ENCODE assay signal across 10 cellular contexts in genomic region chr15:78914027-78914764, GRCh38. TPM values are rescaled to one million over a fixed set of nuclear protein-coding genes. Genes with fewer than 3 reads are reported as not detected.
DNase-seq lines count a peak whose midpoint lies in the region; ATAC-seq, FAIRE-seq and TF ChIP-seq lines count a peak whose summit lies in the region.
"Had no signal": no experiment of that assay in that cellular context is flagged by ENCODE, and none has a peak within 500 bp of the region (broad histone marks: within the 10 kb centered on the region; RNA-seq: fewer than 3 reads in every experiment).

No MANE protein-coding gene starts in this region.

- H3K14ac ChIP-seq in H1 (ENCODE audit: insufficient read length), result no peak overlapping the region

- no peak overlapping the region for H2BK12ac ChIP-seq in H1 (ENCODE audit: low read depth, low read length)

- no peak for TF ChIP-seq EP300 in H1 (IDR thresholded peaks at IDR 0.05; ENCODE audit: borderline replicate concordance in 1 of 2, low read depth in 2 of 2, low read length in 2 of 2)

- no peak for TF ChIP-seq POLR2A in H1 (IDR thresholded peaks at IDR 0.05; ENCODE audit: control extremely low read depth in 1 of 2, low read depth in 2 of 2, low read length in 2 of 2)

- H3K27me3 ChIP-seq in AG04450 (ENCODE audit: control insufficient read depth, insufficient read depth, low read length), result no peaks in the 10 kb centered on the region
- no peaks in the 10 kb centered on the region for H3K27me3 ChIP-seq in KMS-11 (ENCODE audit: insufficient read depth, low read depth)
- no peaks in the 10 kb centered on the region for H3K27me3 ChIP-seq in H1 (replicated peaks in 1 of 4; ENCODE audit: control insufficient read depth in 3 of 4, extremely low read depth in 1 of 4, insufficient read depth in 3 of 4, low read length in 3 of 4)

- H3K4me2 ChIP-seq in KMS-11 (no peak overlapping the region), H1 (ENCODE audit: insufficient read depth in 1 of 2, low read depth in 2 of 2, low read length in 2 of 2) (no peak overlapping the region)

- FAIRE-seq in H1 (lab: Jason Lieb, UNC), result no peak

- CTCF ChIA-PET in AG04450 (lab: Charles Lee), result interaction anchor here (0.9 to 1.2 kb wide), 2 partner anchors 67 to 270 kb away, joined by 3 to 4 read pairs; no protein-coding TSS in a partner anchor
- CTCF ChIA-PET in H1 (lab: Charles Lee; ENCODE audit: partially characterized antibody), result interaction anchor here (0.6 to 11.2 kb wide), 23 partner anchors 8 to 319 kb away, joined by 3 to 171 read pairs (median 6); no protein-coding TSS in a partner anchor

- no peak overlapping the region for H4K5ac ChIP-seq in H1 (ENCODE audit: insufficient read length, low read depth, low read length)

- no peaks in the 10 kb centered on the region for H3K9me3 ChIP-seq in AG04450 (ENCODE audit: control insufficient read depth, insufficient read depth, low read length)
- H3K9me3 ChIP-seq in H1 (ENCODE audit: insufficient read depth in 2 of 2, low read depth in 1 of 2, low read length in 1 of 2), result no peaks in the 10 kb centered on the region

- H2AFZ ChIP-seq in KMS-11 (ENCODE audit: low read depth) (no peak overlapping the region), H1 (ENCODE audit: low read length) (no peak overlapping the region)

- TF ChIP-seq RAD21 in H1 (IDR thresholded peaks at IDR 0.05 in 1 of 2, conservative IDR thresholded peaks at IDR 0.05 in 1 of 2; ENCODE audit: low read depth in 2 of 2, low read length in 2 of 2), result peak; percentile 58 to 69

- no peak overlapping the region for H2BK120ac ChIP-seq in H1 (replicated peaks; ENCODE audit: low read depth, low read length)

- H3K27ac ChIP-seq in AG04450 (ENCODE audit: low read depth, low read length), result peak overlapping the region; percentile 11
- H3K27ac ChIP-seq in KMS-11, result no peak overlapping the region
- H3K27ac ChIP-seq in H1 (ENCODE audit: low read depth, low read length), result no peak overlapping the region

- H3K36me3 ChIP-seq in KMS-11 (ENCODE audit: insufficient read depth) (no peaks in the 10 kb centered on the region), H1 (ENCODE audit: control insufficient read depth in 2 of 4, insufficient read depth in 4 of 4, low read length in 3 of 4) (peaks cover 0 to 12% (median 0%) of the 10 kb centered on the region in 4 experiments; a peak in 2 of 8 replicates)

- WGBS in H1 (ENCODE audit: extremely low coverage in 1 of 2, insufficient coverage in 1 of 2, insufficient read length in 1 of 2, insufficient replicate concordance in 2 of 2, low coverage in 1 of 2, low lambda C conversion rate in 2 of 2, missing lambda C conversion rate in 1 of 2), 2 experiments, result 90% methylated on average over 13 of the region's 13 CpGs; no CpG with 5 or more reads in 1 of the 2 experiments

- H4K20me1 ChIP-seq in KMS-11 (ENCODE audit: insufficient read depth), result no peaks in the 10 kb centered on the region
- H4K20me1 ChIP-seq in H1 (replicated peaks in 1 of 2; ENCODE audit: control insufficient read depth in 1 of 2, insufficient read depth in 2 of 2, low read length in 2 of 2), result peaks cover 1 to 10% of the 10 kb centered on the region in 2 experiments

- H3K18ac ChIP-seq in H1 (ENCODE audit: extremely low read depth, low read length), result no peak overlapping the region

- H2BK5ac ChIP-seq in H1 (ENCODE audit: low read depth, low read length), result no peak overlapping the region

- H3K79me2 ChIP-seq in KMS-11 (ENCODE audit: insufficient read depth, low read depth) (no peaks in the 10 kb centered on the region), H1 (ENCODE audit: control insufficient read depth in 1 of 2, insufficient read depth in 2 of 2, low read length in 2 of 2) (no peaks in the 10 kb centered on the region; a peak in 1 of 4 replicates)

- H4K8ac ChIP-seq in H1 (ENCODE audit: extremely low read depth, insufficient read depth, low read length), result no peak overlapping the region

- H3K4ac ChIP-seq in H1 (replicated peaks; ENCODE audit: insufficient read length, low read depth, low read length), result no peak overlapping the region

- H2BK20ac ChIP-seq in H1 (ENCODE audit: low read length), result no peak overlapping the region

- DNase-seq in AG04450 (ENCODE audit: low read depth, low spot score), result no peak
- DNase-seq in H1 (ENCODE audit: low read depth in 1 of 2, low spot score in 2 of 2), result no peak
- peak; percentile 85 for DNase-seq in mesenteric fat pad (ENCODE audit: low spot score)
- DNase-seq in NCI-H2171 treated with DMSO at 0.1 percent for 48 hours (lab: John Stamatoyannopoulos, UW), result no peak
- DNase-seq: activated CD4-positive, alpha-beta T cell treated with anti-CD3 and anti-CD28 coated beads for 1 hour; GDM1 had no signal

- peak; percentile 49 for TF ChIP-seq CTCF in AG04450 (IDR thresholded peaks at IDR 0.05; ENCODE audit: low read depth, low read length)
- peak; percentile 29; the same call in 1 of the 2 replicates for TF ChIP-seq CTCF in KMS-11 (conservative IDR thresholded peaks at IDR 0.05; ENCODE audit: low read depth, low read length)
- peak; percentile 74 to 83 (median 75) for TF ChIP-seq CTCF in H1 (IDR thresholded peaks at IDR 0.05; ENCODE audit: control extremely low read depth in 1 of 3, insufficient read depth in 1 of 3, low read depth in 1 of 3, low read length in 3 of 3)

- no peak overlapping the region for H3K56ac ChIP-seq in H1 (replicated peaks; ENCODE audit: insufficient read length, low read depth, low read length)

- H3K79me1 ChIP-seq in H1 (ENCODE audit: low read depth, low read length), result 0 out of 2 replicates have a peak, but pooled peaks cover 2% of the 10 kb centered on the region

- no peak overlapping the region for H2BK15ac ChIP-seq in H1 (ENCODE audit: low read length)

- H3K23ac ChIP-seq in H1 (ENCODE audit: insufficient read length), result no peak overlapping the region

- POLR2A ChIA-PET in AG04450 (lab: Yijun Ruan, JAX), result no interaction called here
- POLR2A ChIA-PET in H1 (lab: Charles Lee; ENCODE audit: partially characterized antibody), result interaction anchor here (0.8 to 1.6 kb wide), 3 partner anchors 31 to 84 kb away, joined by 3 to 8 read pairs (median 3); no protein-coding TSS in a partner anchor

- H4K91ac ChIP-seq in H1 (replicated peaks; ENCODE audit: insufficient read length, low read length), result no peak overlapping the region

- no peak overlapping the region for H2AK5ac ChIP-seq in H1 (ENCODE audit: low read depth, low read length)

- H3K9ac ChIP-seq in KMS-11, result no peak overlapping the region
- no peak overlapping the region for H3K9ac ChIP-seq in H1 (replicated peaks in 1 of 4; ENCODE audit: extremely low read depth in 1 of 4, low read depth in 3 of 4, low read length in 3 of 4)

- H3K4me3 ChIP-seq in AG04450 (ENCODE audit: low read depth, low read length), result no peak overlapping the region
- H3K4me3 ChIP-seq in KMS-11 (IDR thresholded peaks at IDR 0.05; ENCODE audit: insufficient read depth, low read depth, low read length), result no peak overlapping the region
- H3K4me3 ChIP-seq in H1 (ENCODE audit: extremely low read depth in 1 of 4, insufficient read depth in 2 of 4, low read depth in 3 of 4, low read length in 4 of 4), result no peak overlapping the region

- H3K4me1 ChIP-seq in KMS-11 (ENCODE audit: low read depth, poor library complexity, severe bottlenecking), result no peaks in the 10 kb centered on the region
- H3K4me1 ChIP-seq in H1 (replicated peaks in 1 of 4; ENCODE audit: control insufficient read depth in 3 of 4, insufficient read depth in 4 of 4, low read length in 3 of 4), result peaks cover 0 to 3% (median 1%) of the 10 kb centered on the region in 4 experiments; a peak in 2 of 7 replicates

- H3K23me2 ChIP-seq in H1 (ENCODE audit: low read depth, low read length), result no peaks in the 10 kb centered on the region

- ATAC-seq in GM21381 (IDR thresholded peaks at IDR 0.05; ENCODE audit: unreplicated experiment) (no peak), GM18861 (IDR thresholded peaks at IDR 0.05; ENCODE audit: unreplicated experiment) (no peak), GM19324 (IDR thresholded peaks at IDR 0.05; ENCODE audit: low FRiP score, unreplicated experiment) (no peak)

TF ChIP-seq in H1, 55 proteins besides CTCF, POLR2A, EP300 and RAD21:
- no peak for TF ChIP-seq SIRT6 (IDR thresholded peaks at IDR 0.05; ENCODE audit: low read length)
- no peak for TF ChIP-seq SP2 (IDR thresholded peaks at IDR 0.05; ENCODE audit: low read length)
- no peak for TF ChIP-seq SRF (IDR thresholded peaks at IDR 0.05; ENCODE audit: low read depth, low read length)
- no peak for TF ChIP-seq SIN3A (conservative IDR thresholded peaks at IDR 0.05 in 1 of 2, IDR thresholded peaks at IDR 0.05 in 1 of 2; ENCODE audit: low read depth in 1 of 2, low read length in 2 of 2)
- no peak for TF ChIP-seq HDAC6 (IDR thresholded peaks at IDR 0.05; ENCODE audit: low read depth, low read length)
- no peak for TF ChIP-seq BRCA1 (IDR thresholded peaks at IDR 0.05; ENCODE audit: low read depth, low read length)
- no peak for TF ChIP-seq RXRA (IDR thresholded peaks at IDR 0.05; ENCODE audit: insufficient read depth, low read depth, low read length)

RNA-seq across cellular contexts. Expression of gene CTSH, which starts 30.6 kb away (rescaled TPM):
- polyA plus RNA-seq in AG04450 (2011; rRNA removed) (4.8 and 5.6 TPM in 2 replicates), H1 (2011; rRNA removed) (28.4 and 36.8 TPM in 2 replicates)
- polyA minus RNA-seq in AG04450 (2011; rRNA and poly(A)+ RNA removed), result 2.0 and 2.9 TPM in 2 replicates
- 31.3 and 34.0 TPM in 2 replicates for total RNA-seq in H1 (2021; fragmentation: NEBNext Ultra II Directional; extraction: Animal tissue kit (Norgen Biotek cat#: 25700))
- 37.1 TPM for polyA plus RNA-seq in H1 (2011; cell fraction: cytosol; rRNA removed)
- polyA plus RNA-seq in H1 (2011; cell fraction: nucleus; rRNA removed), result 50.6 TPM
- polyA plus RNA-seq in H1 (2012, experiment 1 of 2), result 32.0 to 42.5 TPM (median 40.4 TPM) in 4 replicates
- polyA plus RNA-seq in H1 (2012, experiment 2 of 2), result 48.9 TPM
- polyA plus RNA-seq in H1 (2013, experiment 1 of 2), result 43.7 TPM
- 44.5 TPM for polyA plus RNA-seq in H1 (2013, experiment 2 of 2)
- 30.4 and 36.1 TPM in 2 replicates for polyA minus RNA-seq in H1 (2011; rRNA and poly(A)+ RNA removed)
- polyA minus RNA-seq in H1 (2011; cell fraction: cytosol; rRNA and poly(A)+ RNA removed), result 37.1 TPM
- 19.4 TPM for polyA minus RNA-seq in H1 (2011; cell fraction: nucleus; rRNA and poly(A)+ RNA removed)
- 67.9 TPM for total RNA-seq in mesenteric fat pad

RNA-seq across cellular contexts. Expression of gene MORF4L1, which starts 41.5 kb away (rescaled TPM):
- polyA plus RNA-seq in AG04450 (2011; rRNA removed), result 355 and 426 TPM in 2 replicates
- 79.9 and 120 TPM in 2 replicates for polyA minus RNA-seq in AG04450 (2011; rRNA and poly(A)+ RNA removed)
- 533 and 562 TPM in 2 replicates for total RNA-seq in H1 (2021; fragmentation: NEBNext Ultra II Directional; extraction: Animal tissue kit (Norgen Biotek cat#: 25700))
- 127 and 260 TPM in 2 replicates for polyA plus RNA-seq in H1 (2011; rRNA removed)
- polyA plus RNA-seq in H1 (2011; cell fraction: cytosol; rRNA removed), result 455 TPM
- 66.3 TPM for polyA plus RNA-seq in H1 (2011; cell fraction: nucleus; rRNA removed)
- polyA plus RNA-seq in H1 (2012, experiment 1 of 2), result 484 to 839 TPM (median 577 TPM) in 4 replicates
- polyA plus RNA-seq in H1 (2012, experiment 2 of 2), result 73.1 TPM
- polyA plus RNA-seq in H1 (2013, experiment 1 of 2), result 575 TPM
- polyA plus RNA-seq in H1 (2013, experiment 2 of 2), result 580 TPM
- 100 and 144 TPM in 2 replicates for polyA minus RNA-seq in H1 (2011; rRNA and poly(A)+ RNA removed)
- polyA minus RNA-seq in H1 (2011; cell fraction: cytosol; rRNA and poly(A)+ RNA removed), result 121 TPM
- 98.9 TPM for polyA minus RNA-seq in H1 (2011; cell fraction: nucleus; rRNA and poly(A)+ RNA removed)
- total RNA-seq in mesenteric fat pad, result 330 TPM
